In genomic region chr10:29734640-29734979, GRCh38 we compare ENCODE assay signal across 9 cellular contexts.
DNase-seq lines count a peak whose midpoint lies in the region; ATAC-seq, FAIRE-seq and TF ChIP-seq lines count a peak whose summit lies in the region.
"Had no signal": no experiment of that assay in that cellular context is flagged by ENCODE, and none has a peak within 500 bp of the region (broad histone marks: within the 10 kb centered on the region; RNA-seq: fewer than 3 reads in every experiment).

No MANE protein-coding gene starts in this region.

- POLR2A ChIA-PET in MCF 10A (lab: Yijun Ruan, JAX) = interaction anchor here (0.7 to 2.0 kb wide), 9 partner anchors 10 to 268 kb away, joined by 3 to 12 read pairs (median 5); no protein-coding TSS in a partner anchor

- H3K36me3 ChIP-seq in cardiac muscle cell = no peaks in the 10 kb centered on the region

- H3K9me3 Mint-ChIP-seq in MCF 10A (ENCODE audit: unreplicated experiment) = no peaks in the 10 kb centered on the region
- H3K9me3 Mint-ChIP-seq in memory B cell = peaks cover 2% of the 10 kb centered on the region

- no peaks in the 10 kb centered on the region for H3K9me3 ChIP-seq in cardiac muscle cell (ENCODE audit: low read depth)

- H3K4me3 Mint-ChIP-seq in MCF 10A (ENCODE audit: unreplicated experiment) (peak overlapping the region; percentile 81), memory B cell (peak overlapping the region; percentile 65)

- TF ChIP-seq CTCF in cardiac muscle cell (IDR thresholded peaks at IDR 0.05; ENCODE audit: low read depth, low read length) (no peak), MCF 10A (IDR thresholded peaks at IDR 0.05; ENCODE audit: unreplicated experiment) (no peak), omental fat pad (IDR thresholded peaks at IDR 0.05) (no peak)

- H3K4me1 ChIP-seq in cardiac muscle cell (ENCODE audit: low read depth) = peaks cover 40% of the 10 kb centered on the region

- peaks cover 19% of the 10 kb centered on the region for H3K4me1 Mint-ChIP-seq in MCF 10A (ENCODE audit: insufficient read depth, unreplicated experiment)
- no peaks in the 10 kb centered on the region for H3K4me1 Mint-ChIP-seq in memory B cell

- H3K27ac Mint-ChIP-seq in MCF 10A (ENCODE audit: low read depth, unreplicated experiment) (peak overlapping the region; percentile 65), memory B cell (no peak overlapping the region)

- H3K27me3 ChIP-seq in cardiac muscle cell = no peaks in the 10 kb centered on the region

- H3K36me3 Mint-ChIP-seq in MCF 10A (ENCODE audit: insufficient read depth, unreplicated experiment) = peaks cover 5% of the 10 kb centered on the region
- H3K36me3 Mint-ChIP-seq in memory B cell = no peaks in the 10 kb centered on the region

- no peak for FAIRE-seq in urothelium cell line (lab: Jason Lieb, UNC)

- no TSS peak for BruUV-seq in MCF 10A (replicated peaks; lab: Mats Ljungman, UMichigan)

- CTCF ChIA-PET in MCF 10A (lab: Yijun Ruan, JAX) = interaction anchor here (0.7 to 2.3 kb wide), 4 partner anchors 124 to 529 kb away, joined by 3 to 10 read pairs (median 3); no protein-coding TSS in a partner anchor

- H3K27me3 Mint-ChIP-seq in MCF 10A (ENCODE audit: insufficient read depth, unreplicated experiment) = no peaks in the 10 kb centered on the region
- H3K27me3 Mint-ChIP-seq in memory B cell = peaks cover 10% of the 10 kb centered on the region

- no peak for ATAC-seq in Right ventricle myocardium superior (ENCODE audit: poor library complexity)
- no peak for ATAC-seq in memory B cell (ENCODE audit: low read depth)
- ATAC-seq in omental fat pad (ENCODE audit: low FRiP score) = no peak

- no peak for DNase-seq in cardiac muscle cell (ENCODE audit: low read depth in 1 of 2, low spot score in 1 of 2)
- DNase-seq in Right ventricle myocardium superior = no peak
- DNase-seq in MCF 10A (ENCODE audit: unreplicated experiment) = no peak
- no peak for DNase-seq in memory B cell (ENCODE audit: low spot score in 2 of 2)
- DNase-seq in urothelium cell line (ENCODE audit: low spot score) = peak; percentile 18
- DNase-seq in omental fat pad (ENCODE audit: low spot score) = no peak
- no peak for DNase-seq in LoVo (ENCODE audit: low spot score)
- no peak for DNase-seq in COLO668 (lab: John Stamatoyannopoulos, UW; ENCODE audit: unreplicated experiment)
- DNase-seq: NCI-H1092 had no signal

- peak overlapping the region; percentile 84 for H3K4me3 ChIP-seq in cardiac muscle cell

- intact Hi-C loops in Right ventricle myocardium superior (cut with DNase I) (loop anchor here (10.0 kb wide), 1 partner anchor 200 kb away; no protein-coding TSS in a partner anchor), MCF 10A (cut with micrococcal nuclease) (loop anchor here (2.0 kb wide), 2 partner anchors 76 to 100 kb away; partner anchors contain the start of gene SVIL)

- H3K27ac ChIP-seq in cardiac muscle cell = peak overlapping the region; percentile 95
